20 cellular contexts compared by ENCODE assay signal in genomic region chr11:75905434-75905833, GRCh38.
DNase-seq lines count a peak whose midpoint lies in the region; ATAC-seq, FAIRE-seq and TF ChIP-seq lines count a peak whose summit lies in the region.
"Had no signal": no experiment of that assay in that cellular context is flagged by ENCODE, and none has a peak within 500 bp of the region (broad histone marks: within the 10 kb centered on the region; RNA-seq: fewer than 3 reads in every experiment).

No MANE protein-coding gene starts in this region.

- no TSS peak for BruUV-seq in K562 (replicated peaks; lab: Mats Ljungman, UMichigan)

- H3K4me1 ChIP-seq in K562 (replicated peaks in 1 of 2; ENCODE audit: control insufficient read depth in 2 of 2, insufficient read depth in 2 of 2, low read length in 2 of 2) = no peaks in the 10 kb centered on the region
- H3K4me1 ChIP-seq: BE2C, BLaER1 had no signal

- FAIRE-seq in GM19239 (lab: Jason Lieb, UNC) (peak; percentile 67), HTR-8/SVneo (lab: Jason Lieb, UNC) (peak; percentile 83), K562 (lab: Jason Lieb, UNC) (peak; percentile 6)
- FAIRE-seq: A204.1, G401.6, GM12891 had no signal

- TF ChIP-seq RAD21 in K562 (CRISPR knock-in tag; conservative IDR thresholded peaks at IDR 0.05 in 1 of 2, IDR thresholded peaks at IDR 0.05 in 1 of 2) = no peak

- H3K9me1 ChIP-seq in K562 (ENCODE audit: control insufficient read depth, insufficient read depth, low read length) = no peaks in the 10 kb centered on the region

- H3K27ac ChIP-seq in K562 (ENCODE audit: extremely low read depth, low read depth, low read length) = no peak overlapping the region
- H3K27ac ChIP-seq: BLaER1 had no signal

- CTCF ChIA-PET in K562 (lab: Yijun Ruan, JAX; ENCODE audit: low intra/inter-chr PET ratio) = no interaction called here

- H3K4me3 ChIP-seq in K562 = no peak overlapping the region
- H3K4me3 ChIP-seq: BLaER1 had no signal

- no peaks in the 10 kb centered on the region for H4K20me1 ChIP-seq in K562 (replicated peaks; ENCODE audit: control insufficient read depth, insufficient read depth, low read length)

- no peak overlapping the region for H3K4me2 ChIP-seq in K562 (ENCODE audit: insufficient read depth, low read length)
- H3K4me2 ChIP-seq: BLaER1 had no signal

- no peak overlapping the region for H3K9ac ChIP-seq in K562 (ENCODE audit: insufficient read depth in 1 of 2, low read depth in 2 of 2, low read length in 2 of 2)
- H3K9ac ChIP-seq: BLaER1 had no signal

- no peak for TF ChIP-seq POLR2A in K562 (conservative IDR thresholded peaks at IDR 0.05)

- H3K36me3 ChIP-seq in K562 (ENCODE audit: control insufficient read depth, insufficient read depth, low read length) = no peaks in the 10 kb centered on the region
- H3K36me3 ChIP-seq: BE2C, BLaER1 had no signal

- no peak overlapping the region for H2AFZ ChIP-seq in K562 (ENCODE audit: low read depth, low read length)

- in situ Hi-C loops in K562 (cut with MboI) = no loop called here

- DNase-seq in GM19239 (ENCODE audit: insufficient read length, low spot score) (no peak), HTR-8/SVneo (ENCODE audit: insufficient read length, low spot score) (no peak), K562 (ENCODE audit: extremely low read depth in 1 of 4, low spot score in 3 of 4) (no peak), H4 (ENCODE audit: low spot score) (no peak), NCI-H2196 (lab: John Stamatoyannopoulos, UW; ENCODE audit: unreplicated experiment) (no peak)
- DNase-seq: 8988T; ACHN; BE2C; C1 segment of cervical spinal cord; CD4-positive, alpha-beta memory T cell; CD4-positive, CD25-positive, alpha-beta regulatory T cell; CD8-positive, alpha-beta memory T cell; COR-L47; DMS79 treated with DMSO at 0.1 percent for 48 hours; GF-D8 had no signal

- ATAC-seq in K562 (no peak), HG03460 (IDR thresholded peaks at IDR 0.05; ENCODE audit: unreplicated experiment) (no peak)

- POLR2A ChIA-PET in K562 (lab: Yijun Ruan, JAX) = interaction anchor here (0.6 kb wide), 1 partner anchor 106 kb away, joined by 3 read pairs; no protein-coding TSS in a partner anchor

- TF ChIP-seq CTCF in K562 (IDR thresholded peaks at IDR 0.05 in 2 of 3, conservative IDR thresholded peaks at IDR 0.05 in 1 of 3; ENCODE audit: insufficient read depth in 2 of 3, low read depth in 1 of 3, low read length in 3 of 3) = no peak

- intact Hi-C loops in K562 (cut with micrococcal nuclease) = no loop called here

- H3K79me2 ChIP-seq in K562 (ENCODE audit: control insufficient read depth, insufficient read depth, low read length) = peaks cover 7% of the 10 kb centered on the region; the same call in 1 of the 3 replicates

- no peaks in the 10 kb centered on the region for H3K27me3 ChIP-seq in K562 (ENCODE audit: control insufficient read depth in 2 of 2, insufficient read depth in 2 of 2, low read length in 2 of 2)
- H3K27me3 ChIP-seq: BE2C, BLaER1 had no signal

- no peaks in the 10 kb centered on the region for H3K9me3 ChIP-seq in K562 (replicated peaks; ENCODE audit: control insufficient read depth, insufficient read depth, low read depth, low read length)
- H3K9me3 ChIP-seq: BE2C, BLaER1 had no signal

- TF ChIP-seq EP300 in K562 (IDR thresholded peaks at IDR 0.05; ENCODE audit: low read length) = no peak

TF ChIP-seq in K562, 482 proteins besides CTCF, POLR2A, EP300 and RAD21:
- TF ChIP-seq GTF2A2 (tag; IDR thresholded peaks at IDR 0.05) (no peak), ZNF146 (CRISPR knock-in tag; IDR thresholded peaks at IDR 0.05; ENCODE audit: unreplicated experiment) (peak; percentile 59)
